ENCODE assay signal across 20 cellular contexts in genomic region chr6:51569594-51569993, GRCh38.
DNase-seq lines count a peak whose midpoint lies in the region; ATAC-seq and TF ChIP-seq lines count a peak whose summit lies in the region.
"Had no signal": no experiment of that assay in that cellular context is flagged by ENCODE, and none has a peak within 500 bp of the region (broad histone marks: within the 10 kb centered on the region; RNA-seq: fewer than 3 reads in every experiment).

No MANE protein-coding gene starts in this region.

- H3F3A ChIP-seq in neural progenitor cell (ENCODE audit: low read depth) = no peaks in the 10 kb centered on the region
- H3F3A ChIP-seq in PC-9 (ENCODE audit: insufficient read depth, low read depth) = no peaks in the 10 kb centered on the region

- no peaks in the 10 kb centered on the region for H4K20me1 ChIP-seq in neural progenitor cell (ENCODE audit: low read depth)
- H4K20me1 ChIP-seq in PC-9 (ENCODE audit: insufficient read depth) = no peaks in the 10 kb centered on the region
- H4K20me1 ChIP-seq: BLaER1 treated with 17β-estradiol and CSF1 and Interleukin-3, amounts not matched to agents 10 nM and 100 nM had no signal

- H3K27ac ChIP-seq in KOPT-K1 (ENCODE audit: low read depth, low read length, poor library complexity, severe bottlenecking) (peak overlapping the region; percentile 8), neural progenitor cell (no peak overlapping the region), PC-9 (no peak overlapping the region)
- H3K27ac ChIP-seq: BLaER1 treated with 17β-estradiol and CSF1 and Interleukin-3, amounts not matched to agents 10 nM and 100 nM; gastroesophageal sphincter; thoracic aorta had no signal

- CTCF ChIA-PET in PC-9 (lab: Charles Lee) = no interaction called here

- H3K4me1 Mint-ChIP-seq in chondrocyte (ENCODE audit: low read depth) = no peaks in the 10 kb centered on the region
- H3K4me1 Mint-ChIP-seq in neural progenitor cell = peaks cover 6% of the 10 kb centered on the region
- H3K4me1 Mint-ChIP-seq: stimulated activated memory B cell treated with anti-CD40 and anti-IgM and Interleukin-4, amounts not matched to agents 10 μg/mL and 1 μg/mL and 100 μg/mL, for 72 hours had no signal

- H3K79me2 ChIP-seq in neural progenitor cell (ENCODE audit: low read depth) (no peaks in the 10 kb centered on the region), PC-9 (ENCODE audit: low read depth) (no peaks in the 10 kb centered on the region)

- peak; percentile 1 for DNase-seq in NCI-H146 (lab: John Stamatoyannopoulos, UW)
- no peak for DNase-seq in NCI-H146 treated with DMSO at 0.1 percent for 48 hours (lab: John Stamatoyannopoulos, UW; ENCODE audit: unreplicated experiment)
- no peak for DNase-seq in chondrocyte (ENCODE audit: low spot score)
- DNase-seq in neural progenitor cell (ENCODE audit: low spot score) = peak; percentile 54
- DNase-seq in NCI-H345 treated with DMSO at 0.1 percent for 48 hours (lab: John Stamatoyannopoulos, UW; ENCODE audit: unreplicated experiment) = no peak
- no peak for DNase-seq in PC-9
- DNase-seq: 8988T; activated CD4-positive, CD25-positive, alpha-beta regulatory T cell treated with anti-CD3 and anti-CD28 coated beads, Interleukin-2, amount 50 U/mL, for 72 hours; dermis blood vessel endothelial cell; erythroblast; HFFc6; NCI-H1694 treated with DMSO at 0.1 percent for 48 hours; SIG-M5 had no signal

- no peaks in the 10 kb centered on the region for H3K9me2 ChIP-seq in PC-9 (ENCODE audit: insufficient read depth)

- H3K27ac Mint-ChIP-seq in chondrocyte (ENCODE audit: unreplicated experiment) = no peak overlapping the region
- H3K27ac Mint-ChIP-seq in neural progenitor cell = no peak overlapping the region
- H3K27ac Mint-ChIP-seq: activated T-helper 2 cell treated with anti-CD3 and anti-CD28 coated beads, Interferon-gamma antibody, Interleukin-2, Interleukin-4, amounts not matched to agents 10 μg/mL and 5 μg/mL and 100 μg/mL, durations not matched to agents 14 hours and 24 hours and 36 hours; HFFc6; stimulated activated memory B cell treated with anti-CD40 and anti-IgM and Interleukin-4, amounts not matched to agents 10 μg/mL and 1 μg/mL and 100 μg/mL, for 72 hours had no signal

- no peaks in the 10 kb centered on the region for H3K9me3 ChIP-seq in KOPT-K1 (ENCODE audit: insufficient read depth, low read length, poor library complexity, severe bottlenecking)
- no peaks in the 10 kb centered on the region for H3K9me3 ChIP-seq in neural progenitor cell (ENCODE audit: low read depth)
- H3K9me3 ChIP-seq in PC-9 (ENCODE audit: insufficient read depth, low read depth) = no peaks in the 10 kb centered on the region
- H3K9me3 ChIP-seq: BLaER1 treated with 17β-estradiol and CSF1 and Interleukin-3, amounts not matched to agents 10 nM and 100 nM; gastroesophageal sphincter; thoracic aorta had no signal

- no peak overlapping the region for H2AFZ ChIP-seq in neural progenitor cell (replicated peaks)
- H2AFZ ChIP-seq in PC-9 = no peak overlapping the region

- no peaks in the 10 kb centered on the region for H3K36me3 ChIP-seq in KOPT-K1 (ENCODE audit: insufficient read depth, low read length)
- no peaks in the 10 kb centered on the region for H3K36me3 ChIP-seq in neural progenitor cell
- H3K36me3 ChIP-seq in PC-9 (ENCODE audit: low read depth) = no peaks in the 10 kb centered on the region
- H3K36me3 ChIP-seq: BLaER1 treated with 17β-estradiol and CSF1 and Interleukin-3, amounts not matched to agents 10 nM and 100 nM; gastroesophageal sphincter; thoracic aorta had no signal

- TF ChIP-seq CTCF in chondrocyte (IDR thresholded peaks at IDR 0.05) (peak; percentile 32), neural progenitor cell (IDR thresholded peaks at IDR 0.05) (peak; percentile 45), PC-9 (conservative IDR thresholded peaks at IDR 0.05) (no peak)

- H3K27me3 ChIP-seq in neural progenitor cell (no peaks in the 10 kb centered on the region), PC-9 (ENCODE audit: insufficient read depth, low read depth) (no peaks in the 10 kb centered on the region)
- H3K27me3 ChIP-seq: BLaER1 treated with 17β-estradiol and CSF1 and Interleukin-3, amounts not matched to agents 10 nM and 100 nM; gastroesophageal sphincter had no signal

- H3K4me1 ChIP-seq in neural progenitor cell (peaks cover 10% of the 10 kb centered on the region), PC-9 (replicated peaks; ENCODE audit: insufficient read depth) (no peaks in the 10 kb centered on the region)
- H3K4me1 ChIP-seq: BLaER1 treated with 17β-estradiol and CSF1 and Interleukin-3, amounts not matched to agents 10 nM and 100 nM; gastroesophageal sphincter had no signal

- POLR2A ChIA-PET in PC-9 (lab: Charles Lee; ENCODE audit: unreplicated experiment) = no interaction called here

- no peaks in the 10 kb centered on the region for H3K27me3 Mint-ChIP-seq in chondrocyte (ENCODE audit: low read depth)
- peaks cover 2% of the 10 kb centered on the region for H3K27me3 Mint-ChIP-seq in neural progenitor cell (ENCODE audit: insufficient read depth, low read depth)
- H3K27me3 Mint-ChIP-seq: stimulated activated memory B cell treated with anti-CD40 and anti-IgM and Interleukin-4, amounts not matched to agents 10 μg/mL and 1 μg/mL and 100 μg/mL, for 72 hours had no signal

- intact Hi-C loops in PC-9 (cut with micrococcal nuclease; ENCODE audit: unreplicated experiment) = no loop called here

- no peak overlapping the region for H3K9ac ChIP-seq in neural progenitor cell
- H3K9ac ChIP-seq: BLaER1 treated with 17β-estradiol and CSF1 and Interleukin-3, amounts not matched to agents 10 nM and 100 nM had no signal

- no peaks in the 10 kb centered on the region for H3K36me3 Mint-ChIP-seq in chondrocyte (ENCODE audit: low read depth)
- no peaks in the 10 kb centered on the region for H3K36me3 Mint-ChIP-seq in neural progenitor cell
- H3K36me3 Mint-ChIP-seq: stimulated activated memory B cell treated with anti-CD40 and anti-IgM and Interleukin-4, amounts not matched to agents 10 μg/mL and 1 μg/mL and 100 μg/mL, for 72 hours had no signal

- ATAC-seq in HG03439 (IDR thresholded peaks at IDR 0.05; ENCODE audit: unreplicated experiment) = no peak
- ATAC-seq: gastroesophageal sphincter; stimulated activated memory B cell treated with anti-CD40 and anti-IgM and Interleukin-4, amounts not matched to agents 10 μg/mL and 1 μg/mL and 100 μg/mL, for 72 hours had no signal

- H3K4me3 Mint-ChIP-seq in chondrocyte (ENCODE audit: unreplicated experiment) (no peak overlapping the region), neural progenitor cell (no peak overlapping the region)
- H3K4me3 Mint-ChIP-seq: HFFc6; stimulated activated memory B cell treated with anti-CD40 and anti-IgM and Interleukin-4, amounts not matched to agents 10 μg/mL and 1 μg/mL and 100 μg/mL, for 72 hours had no signal

- BruUV-seq in PC-9 (replicated peaks; lab: Mats Ljungman, UMichigan) = no TSS peak

- peaks cover 4% of the 10 kb centered on the region for H3K9me3 Mint-ChIP-seq in chondrocyte (ENCODE audit: low read depth)
- peaks cover 10% of the 10 kb centered on the region for H3K9me3 Mint-ChIP-seq in neural progenitor cell
- H3K9me3 Mint-ChIP-seq: activated T-helper 2 cell treated with anti-CD3 and anti-CD28 coated beads, Interferon-gamma antibody, Interleukin-2, Interleukin-4, amounts not matched to agents 10 μg/mL and 5 μg/mL and 100 μg/mL, durations not matched to agents 14 hours and 24 hours and 36 hours; stimulated activated memory B cell treated with anti-CD40 and anti-IgM and Interleukin-4, amounts not matched to agents 10 μg/mL and 1 μg/mL and 100 μg/mL, for 72 hours had no signal

- H3K4me3 ChIP-seq in neural progenitor cell (no peak overlapping the region), PC-9 (no peak overlapping the region)
- H3K4me3 ChIP-seq: BLaER1 treated with 17β-estradiol and CSF1 and Interleukin-3, amounts not matched to agents 10 nM and 100 nM; gastroesophageal sphincter; thoracic aorta had no signal

- H3K4me2 ChIP-seq in neural progenitor cell (no peak overlapping the region), PC-9 (no peak overlapping the region)
- H3K4me2 ChIP-seq: BLaER1 treated with 17β-estradiol and CSF1 and Interleukin-3, amounts not matched to agents 10 nM and 100 nM had no signal

Comparison
In these comparisons a context has a peak if more than half of its experiments do, and no peak if none do; other contexts are left out.
1. DNase-seq: peak in NCI-H146 (single experiment) and neural progenitor cell (single experiment); none in NCI-H146 treated with DMSO at 0.1 percent for 48 hours (single experiment), chondrocyte (single experiment), NCI-H345 treated with DMSO at 0.1 percent for 48 hours (single experiment) and PC-9 (0 of 2).